ENCODE assay signal across 10 cellular contexts in genomic region chr5:172280937-172281336, GRCh38. TPM values are rescaled to one million over a fixed set of nuclear protein-coding genes. Genes with fewer than 3 reads are reported as not detected.
DNase-seq lines count a peak whose midpoint lies in the region; ATAC-seq and TF ChIP-seq lines count a peak whose summit lies in the region.
"Had no signal": no experiment of that assay in that cellular context is flagged by ENCODE, and none has a peak within 500 bp of the region (broad histone marks: within the 10 kb centered on the region; RNA-seq: fewer than 3 reads in every experiment).

No MANE protein-coding gene starts in this region.

- peak overlapping the region; percentile 98 for H3K4me3 Mint-ChIP-seq in GM23338
- no peak overlapping the region for H3K4me3 Mint-ChIP-seq in CD4-positive, alpha-beta memory T cell

- ATAC-seq in GM23338: no peak
- no peak for ATAC-seq in RWPE2 (ENCODE audit: low read depth)
- ATAC-seq: stimulated activated naive CD8-positive, alpha-beta T cell treated with anti-CD3 and anti-CD28 coated beads, Interleukin-15, Interleukin-2, amounts not matched to agents 100 U/mL and 50 U/mL, for 24 hours had no signal

- peaks cover 34% of the 10 kb centered on the region for H3K4me1 Mint-ChIP-seq in GM23338
- peaks cover 20 to 39% (median 26%) of the 10 kb centered on the region in 4 donors for H3K4me1 Mint-ChIP-seq in CD4-positive, alpha-beta memory T cell

- peak overlapping the region; percentile 95; the same call in 1 of the 2 replicates for H3K4me3 ChIP-seq in GM23338
- H3K4me3 ChIP-seq in RWPE2 (ENCODE audit: severe bottlenecking): no peak overlapping the region
- peak overlapping the region; percentile 82 for H3K4me3 ChIP-seq in fibroblast of pulmonary artery (replicated peaks; ENCODE audit: low read depth, low read length)
- no peak overlapping the region for H3K4me3 ChIP-seq in CD4-positive, alpha-beta memory T cell (ENCODE audit: low read length in 2 of 2)

- peaks cover 57% of the 10 kb centered on the region for H4K20me1 ChIP-seq in GM23338 (replicated peaks; ENCODE audit: insufficient read depth)

- no peaks in the 10 kb centered on the region for H3K9me3 Mint-ChIP-seq in GM23338
- peaks cover 0 to 2% (median 0%) of the 10 kb centered on the region in 8 donors for H3K9me3 Mint-ChIP-seq in CD4-positive, alpha-beta memory T cell

- peak overlapping the region; percentile 91 for H3K4me2 ChIP-seq in GM23338

- no peaks in the 10 kb centered on the region for H3K27me3 ChIP-seq in GM23338 (ENCODE audit: insufficient read depth)
- H3K27me3 ChIP-seq in RWPE2 (ENCODE audit: insufficient read depth, poor library complexity, severe bottlenecking): no peaks in the 10 kb centered on the region
- no peaks in the 10 kb centered on the region for H3K27me3 ChIP-seq in CD4-positive, alpha-beta memory T cell (ENCODE audit: insufficient read depth, low read length)

- no peak overlapping the region for H3K27ac ChIP-seq in GM23338 (ENCODE audit: low read depth)
- peak overlapping the region; percentile 71 for H3K27ac ChIP-seq in RWPE2 (ENCODE audit: poor library complexity, severe bottlenecking)
- H3K27ac ChIP-seq in CD4-positive, alpha-beta memory T cell (ENCODE audit: low read depth, low read length): no peak overlapping the region

- H3K36me3 ChIP-seq in GM23338 (ENCODE audit: insufficient read depth) (no peaks in the 10 kb centered on the region), RWPE2 (ENCODE audit: low read depth) (peaks cover 6% of the 10 kb centered on the region; the same call in 1 of the 2 replicates)
- no peaks in the 10 kb centered on the region for H3K36me3 ChIP-seq in CD4-positive, alpha-beta memory T cell (ENCODE audit: insufficient read depth, low read length)

- intact Hi-C loops in CD4-positive, alpha-beta memory T cell (cut with micrococcal nuclease): loop anchor here (5.0 kb wide), 4 partner anchors 214 to 1336 kb away; partner anchors contain the start of genes BOD1 and NPM1

- no peak for TF ChIP-seq CTCF in GM23338 (conservative IDR thresholded peaks at IDR 0.05; ENCODE audit: low read depth in 2 of 2)
- TF ChIP-seq CTCF in RWPE2 (IDR thresholded peaks at IDR 0.05; ENCODE audit: poor library complexity, severe bottlenecking): no peak
- no peak for TF ChIP-seq CTCF in fibroblast of pulmonary artery (IDR thresholded peaks at IDR 0.05; ENCODE audit: low read length, missing control alignments)

- H3K27me3 Mint-ChIP-seq in GM23338 (ENCODE audit: insufficient read depth, low read depth, poor library complexity): peaks cover 19% of the 10 kb centered on the region
- no peaks in the 10 kb centered on the region for H3K27me3 Mint-ChIP-seq in CD4-positive, alpha-beta memory T cell

- DNase-seq in GM23338 (ENCODE audit: low spot score) (no peak), RWPE2 (ENCODE audit: low spot score) (no peak), fibroblast of pulmonary artery (ENCODE audit: low read depth) (no peak), stromal cell of bone marrow (ENCODE audit: low read depth) (peak; percentile 43), NCI-H2029 (lab: John Stamatoyannopoulos, UW) (no peak), GM19240 (ENCODE audit: insufficient read length, low spot score) (no peak)
- no peak for DNase-seq in CD4-positive, alpha-beta memory T cell
- DNase-seq: KG1; NCI-H526; stimulated activated naive CD8-positive, alpha-beta T cell treated with anti-CD3 and anti-CD28 coated beads, Interleukin-15, Interleukin-2, amounts not matched to agents 100 U/mL and 50 U/mL, for 24 hours had no signal

- peaks cover 73% of the 10 kb centered on the region for H3K79me2 ChIP-seq in GM23338 (replicated peaks; ENCODE audit: insufficient read depth)

- peaks cover 6% of the 10 kb centered on the region; the same call in 1 of the 2 replicates for H3F3A ChIP-seq in GM23338 (replicated peaks; ENCODE audit: low read depth)

- CTCF ChIA-PET in CD4-positive, alpha-beta memory T cell (lab: Charles Lee; ENCODE audit: partially characterized antibody): interaction anchor here (1.2 to 1.6 kb wide), 5 partner anchors 13 to 369 kb away, joined by 3 to 5 read pairs (median 4); no protein-coding TSS in a partner anchor

- H3K36me3 Mint-ChIP-seq in GM23338 (ENCODE audit: low read depth): peaks cover 13% of the 10 kb centered on the region; the same call in 2 of the 3 replicates
- H3K36me3 Mint-ChIP-seq in CD4-positive, alpha-beta memory T cell: peaks cover 2 to 7% of the 10 kb centered on the region in 2 donors

- H3K9me2 ChIP-seq in GM23338 (ENCODE audit: insufficient read depth): no peaks in the 10 kb centered on the region

- POLR2A ChIA-PET in CD4-positive, alpha-beta memory T cell (lab: Charles Lee; ENCODE audit: partially characterized antibody): no interaction called here

- H3K9me3 ChIP-seq in RWPE2 (ENCODE audit: severe bottlenecking): no peaks in the 10 kb centered on the region
- H3K9me3 ChIP-seq in CD4-positive, alpha-beta memory T cell (ENCODE audit: control insufficient read depth in 1 of 2, low read length in 2 of 2): no peaks in the 10 kb centered on the region

- H3K4me1 ChIP-seq in GM23338 (ENCODE audit: insufficient read depth) (peaks cover 37% of the 10 kb centered on the region), RWPE2 (ENCODE audit: insufficient read depth, poor library complexity, severe bottlenecking) (peaks cover 23% of the 10 kb centered on the region)
- H3K4me1 ChIP-seq in CD4-positive, alpha-beta memory T cell (ENCODE audit: insufficient read depth, low read length): peaks cover 26% of the 10 kb centered on the region

- H2AFZ ChIP-seq in GM23338: no peak overlapping the region

- H3K27ac Mint-ChIP-seq in GM23338: no peak overlapping the region
- no peak overlapping the region for H3K27ac Mint-ChIP-seq in CD4-positive, alpha-beta memory T cell

TF ChIP-seq in GM23338, 12 proteins besides CTCF, POLR2A, EP300 and RAD21 (continues in another document):
- TF ChIP-seq EZH2phosphoT487 (IDR thresholded peaks at IDR 0.05; ENCODE audit: unreplicated experiment) (no peak), ETS1 (IDR thresholded peaks at IDR 0.05) (no peak), POLR2AphosphoS5 (IDR thresholded peaks at IDR 0.05; ENCODE audit: low read depth) (no peak), ZNF331 (CRISPR knock-in tag; IDR thresholded peaks at IDR 0.05; ENCODE audit: low read depth) (no peak), REST (IDR thresholded peaks at IDR 0.05; ENCODE audit: unreplicated experiment) (no peak), ZNF114 (CRISPR knock-in tag; IDR thresholded peaks at IDR 0.05) (no peak), NANOG (IDR thresholded peaks at IDR 0.05; ENCODE audit: borderline replicate concordance) (no peak), EZH2 (IDR thresholded peaks at IDR 0.05; ENCODE audit: low read depth, unreplicated experiment) (no peak), CREB1 (CRISPR knock-in tag; IDR thresholded peaks at IDR 0.05; ENCODE audit: low read depth) (no peak), JUNB (IDR thresholded peaks at IDR 0.05; ENCODE audit: unreplicated experiment) (no peak)

RNA-seq across cellular contexts. Expression of gene UBTD2, which starts 2.6 kb away (rescaled TPM):
- 44.2 and 46.3 TPM in 2 replicates for total RNA-seq in GM23338 (2014; rRNA removed; shearing (Covaris generic))
- 15.5 and 17.9 TPM in 2 replicates for polyA plus RNA-seq in GM23338 (2016; fragmentation: Nextera tagmentation; extraction: Ambion mirVana)
- total RNA-seq in CD4-positive, alpha-beta memory T cell: 1 to 10 TPM; 6.3 TPM
- polyA plus RNA-seq in CD4-positive, alpha-beta memory T cell: 1 to 10 TPM; 2.2 to 5.8 TPM

Comparison
In these comparisons a context has a peak if more than half of its experiments do, and no peak if none do; other contexts are left out.
1. H3K4me3 ChIP-seq: peak in GM23338 (single experiment) and fibroblast of pulmonary artery (single experiment); none in RWPE2 (single experiment) and CD4-positive, alpha-beta memory T cell (0 of 2).